Comparison of ENCODE assay signal across 8 cellular contexts in the genomic region with DNA sequence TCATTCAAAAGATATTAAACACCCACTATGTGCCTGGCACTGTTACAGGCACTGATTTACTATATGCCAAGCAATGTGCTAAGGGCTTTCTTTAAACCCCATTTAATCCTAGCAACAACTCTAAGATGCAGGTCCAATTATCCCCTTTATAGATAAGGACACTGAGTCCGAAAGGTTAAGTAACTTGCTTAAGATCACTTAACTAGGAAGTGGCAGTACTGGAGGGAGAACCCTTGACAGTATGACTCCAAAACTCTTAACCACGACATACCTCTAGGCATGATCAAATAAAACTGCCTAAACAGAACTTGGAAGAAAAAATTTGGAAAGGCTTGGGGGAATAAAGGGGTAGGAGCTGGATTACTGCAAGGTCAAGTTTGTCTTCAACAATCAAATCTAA. TPM values are rescaled to one million over a fixed set of nuclear protein-coding genes. Genes with fewer than 3 reads are reported as not detected.
DNase-seq lines count a peak whose midpoint lies in the region; ATAC-seq and TF ChIP-seq lines count a peak whose summit lies in the region.

No MANE protein-coding gene starts in this region.

- H3K9ac ChIP-seq in HUES6 (ENCODE audit: low read length): no peak overlapping the region

- no peak for TF ChIP-seq CTCF in astrocyte of the cerebellum (IDR thresholded peaks at IDR 0.05; ENCODE audit: low read depth, low read length, missing control alignments)

- ATAC-seq in GM19467 (IDR thresholded peaks at IDR 0.05; ENCODE audit: unreplicated experiment): no peak
- ATAC-seq in GM21515 (IDR thresholded peaks at IDR 0.05; ENCODE audit: unreplicated experiment): no peak

- peaks cover 26% of the 10 kb centered on the region for H3K4me1 ChIP-seq in HUES6 (ENCODE audit: control insufficient read depth, insufficient read depth, low read length)
- peaks cover 34% of the 10 kb centered on the region for H3K4me1 ChIP-seq in mononuclear cell (ENCODE audit: insufficient read depth, low read length)

- peak overlapping the region; percentile 66; the same call in 1 of the 2 replicates for H3K4me3 ChIP-seq in HUES6 (ENCODE audit: low read depth, low read length)
- H3K4me3 ChIP-seq in astrocyte of the cerebellum (ENCODE audit: low read depth, low read length): peak overlapping the region; percentile 77
- peak overlapping the region; percentile 83 for H3K4me3 ChIP-seq in mononuclear cell (ENCODE audit: low read length)

- H3K9me3 ChIP-seq in HUES6 (ENCODE audit: control insufficient read depth, insufficient read depth, low read depth, low read length) (no peaks in the 10 kb centered on the region), mononuclear cell (ENCODE audit: low read depth, low read length) (no peaks in the 10 kb centered on the region)

- H3K27me3 ChIP-seq in HUES6 (ENCODE audit: control insufficient read depth, insufficient read depth, low read length) (peaks cover 2% of the 10 kb centered on the region; the same call in 1 of the 2 replicates), mononuclear cell (ENCODE audit: insufficient read depth, low read length) (no peaks in the 10 kb centered on the region)

- H3K27ac ChIP-seq in HUES6 (ENCODE audit: low read depth, low read length): no peak overlapping the region

- H3K36me3 ChIP-seq in HUES6 (ENCODE audit: control insufficient read depth, insufficient read depth, low read length): no peaks in the 10 kb centered on the region

- peak; percentile 7 for DNase-seq in ACHN
- DNase-seq in astrocyte of the cerebellum (ENCODE audit: low read depth): no peak
- no peak for DNase-seq in NK-92 treated with Interleukin-12 subunit alpha and Interleukin-12 subunit beta, amount 100 ng/mL, for 24 hours (lab: John Stamatoyannopoulos, UW)
- no peak for DNase-seq in COLO829 (ENCODE audit: low spot score)

- in situ Hi-C loops in ACHN (cut with HindIII; ENCODE audit: low pct_ligation_motif_present, low pct_unique_long_range_greater_than_20kb, low sequenced_read_pairs): no loop called here
- in situ Hi-C loops in astrocyte of the cerebellum (cut with HindIII; ENCODE audit: low sequenced_read_pairs): no loop called here

RNA-seq across cellular contexts. Expression of gene RAB14, which starts 1.7 kb away (rescaled TPM):
- total RNA-seq in mononuclear cell: 49.7 TPM
